1 cellular context compared by ENCODE assay signal in genomic region chrX:81261576-81261975, GRCh38.
TF ChIP-seq lines count a peak whose summit lies in the region.

No MANE protein-coding gene starts in this region.

TF ChIP-seq in GM23338, 12 proteins besides CTCF, POLR2A, EP300 and RAD21 (continued from another document):
- no peak for TF ChIP-seq REST (IDR thresholded peaks at IDR 0.05; ENCODE audit: unreplicated experiment)
- no peak for TF ChIP-seq ETS1 (IDR thresholded peaks at IDR 0.05)
- no peak for TF ChIP-seq ZNF114 (CRISPR knock-in tag; IDR thresholded peaks at IDR 0.05)
- TF ChIP-seq EZH2phosphoT487 (IDR thresholded peaks at IDR 0.05; ENCODE audit: unreplicated experiment): no peak
- TF ChIP-seq ZNF462 (CRISPR knock-in tag; IDR thresholded peaks at IDR 0.05): no peak
- no peak for TF ChIP-seq STAT1 (IDR thresholded peaks at IDR 0.05; ENCODE audit: unreplicated experiment)
- no peak for TF ChIP-seq EZH2 (IDR thresholded peaks at IDR 0.05; ENCODE audit: low read depth, unreplicated experiment)
- TF ChIP-seq ZNF331 (CRISPR knock-in tag; IDR thresholded peaks at IDR 0.05; ENCODE audit: low read depth): no peak
- TF ChIP-seq NANOG (IDR thresholded peaks at IDR 0.05; ENCODE audit: borderline replicate concordance): no peak
